In the genomic region with DNA sequence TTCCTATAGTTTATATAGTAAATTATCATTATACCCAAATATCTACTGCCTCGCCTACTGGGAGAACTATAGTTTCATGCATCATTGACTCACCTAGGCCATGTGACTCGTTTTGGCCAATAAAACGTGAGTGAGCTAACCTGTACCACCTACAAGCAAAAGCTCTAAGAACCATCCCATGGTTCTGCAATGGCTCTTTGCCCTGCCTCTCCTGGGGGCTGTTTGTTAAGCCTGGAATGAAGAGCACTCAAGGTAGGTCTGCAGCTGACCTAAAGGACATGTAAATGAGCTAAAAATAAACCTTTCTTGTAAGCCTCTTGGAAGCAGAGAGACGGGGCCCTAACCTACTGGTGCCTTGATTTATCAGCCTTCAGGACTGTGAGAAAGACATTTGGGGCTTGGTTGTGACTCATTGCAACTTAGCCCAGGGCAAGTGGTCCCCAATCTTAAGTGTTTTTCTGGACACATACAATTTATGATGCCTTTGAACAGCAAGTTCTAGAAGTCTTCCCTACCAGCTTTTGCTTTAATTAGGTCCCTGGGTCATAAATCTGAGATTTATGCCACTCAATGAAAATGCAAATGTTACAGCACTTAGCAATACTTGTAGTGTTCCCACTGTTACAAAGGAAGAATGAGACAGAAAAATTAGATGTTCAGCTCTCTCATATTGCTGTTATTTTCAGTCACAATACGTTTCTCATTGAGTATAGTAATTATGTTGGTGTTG, we compare ENCODE assay signal across 14 cellular contexts.
DNase-seq lines count a peak whose midpoint lies in the region; ATAC-seq and TF ChIP-seq lines count a peak whose summit lies in the region.
"Had no signal": no experiment of that assay in that cellular context is flagged by ENCODE, and none has a peak within 500 bp of the region (broad histone marks: within the 10 kb centered on the region; RNA-seq: fewer than 3 reads in every experiment).

No MANE protein-coding gene starts in this region.

- H3K4me1 ChIP-seq in HEK293 (ENCODE audit: control insufficient read depth, insufficient read depth, low read length) (no peaks in the 10 kb centered on the region), psoas muscle (peaks cover 38% of the 10 kb centered on the region), neuronal stem cell (ENCODE audit: control insufficient read depth in 2 of 2, insufficient read depth in 1 of 2, low read depth in 1 of 2, low read length in 2 of 2) (no peaks in the 10 kb centered on the region)

- no peak overlapping the region for H4K8ac ChIP-seq in neuronal stem cell (ENCODE audit: low read depth, low read length)

- no peaks in the 10 kb centered on the region for H3K79me1 ChIP-seq in neuronal stem cell (ENCODE audit: low read depth, low read length)

- no peak overlapping the region for H4K91ac ChIP-seq in neuronal stem cell (ENCODE audit: low read depth, low read length, poor library complexity)

- no peak overlapping the region for H3K9ac ChIP-seq in neuronal stem cell (ENCODE audit: low read depth, low read length, poor library complexity)

- H3K4ac ChIP-seq in neuronal stem cell (ENCODE audit: low read length) = no peak overlapping the region

- no peak overlapping the region for H3K14ac ChIP-seq in neuronal stem cell (ENCODE audit: low read length)

- no peaks in the 10 kb centered on the region for H3K27me3 ChIP-seq in psoas muscle (ENCODE audit: insufficient read depth in 3 of 3, low read length in 2 of 3)
- H3K27me3 ChIP-seq in neuronal stem cell (ENCODE audit: control insufficient read depth in 3 of 3, insufficient read depth in 3 of 3, low read depth in 1 of 3, low read length in 3 of 3) = no peaks in the 10 kb centered on the region

- TF ChIP-seq CTCF in HEK293 (tag by site-specific recombination; IDR thresholded peaks at IDR 0.05) = no peak
- no peak for TF ChIP-seq CTCF in WTC11 (IDR thresholded peaks at IDR 0.05)
- TF ChIP-seq CTCF in psoas muscle (IDR thresholded peaks at IDR 0.05) = no peak
- no peak for TF ChIP-seq CTCF in endothelial cell (IDR thresholded peaks at IDR 0.05; ENCODE audit: unreplicated experiment)

- intact Hi-C loops in psoas muscle (cut with DNase I) = loop anchor here in 1 of 2 donors (10.0 kb wide), 1 partner anchor 167 kb away; no protein-coding TSS in a partner anchor

- H3K9me3 Mint-ChIP-seq in WTC11 (no peaks in the 10 kb centered on the region), endothelial cell (ENCODE audit: unreplicated experiment) (no peaks in the 10 kb centered on the region)
- H3K9me3 Mint-ChIP-seq: CD4-positive, alpha-beta memory T cell; IgD-negative memory B cell had no signal

- ATAC-seq in WTC11 = no peak; the same call in 1 of the 2 replicates
- peak in 2 of 4 donors; percentile 30 to 34 for ATAC-seq in psoas muscle

- H2BK15ac ChIP-seq in neuronal stem cell (ENCODE audit: low read length) = no peak overlapping the region

- H3K36me3 ChIP-seq in HEK293 (ENCODE audit: control insufficient read depth in 2 of 2, insufficient read depth in 1 of 2, low read length in 2 of 2) = no peaks in the 10 kb centered on the region
- peaks cover 0 to 16% of the 10 kb centered on the region in 2 donors for H3K36me3 ChIP-seq in psoas muscle (ENCODE audit: insufficient read depth in 1 of 2, low read depth in 1 of 2)
- no peaks in the 10 kb centered on the region for H3K36me3 ChIP-seq in neuronal stem cell (replicated peaks in 1 of 2; ENCODE audit: control insufficient read depth in 2 of 2, insufficient read depth in 2 of 2, low read length in 2 of 2)

- H3K27ac Mint-ChIP-seq in WTC11 (no peak overlapping the region), endothelial cell (ENCODE audit: unreplicated experiment) (no peak overlapping the region)
- H3K27ac Mint-ChIP-seq: B cell; CD4-positive, alpha-beta memory T cell; IgD-negative memory B cell had no signal

- DNase-seq in EH (ENCODE audit: low read depth) = peak; percentile 2
- DNase-seq in WTC11 (ENCODE audit: low spot score) = no peak
- no peak for DNase-seq in psoas muscle
- no peak for DNase-seq in NCI-H526 (lab: John Stamatoyannopoulos, UW)
- DNase-seq in endothelial cell (ENCODE audit: low spot score) = no peak
- no peak for DNase-seq in neuronal stem cell (ENCODE audit: low spot score)
- DNase-seq: CD4-positive, alpha-beta memory T cell; H7; NCI-H1694; NCI-H2171; PC-9 had no signal

- H2AFZ ChIP-seq in neuronal stem cell (ENCODE audit: low read length) = no peak overlapping the region
- H2AFZ ChIP-seq: PC-9 had no signal

- H3K4me3 Mint-ChIP-seq in WTC11 (no peak overlapping the region), endothelial cell (ENCODE audit: unreplicated experiment) (no peak overlapping the region)
- H3K4me3 Mint-ChIP-seq: B cell; CD4-positive, alpha-beta memory T cell; IgD-negative memory B cell had no signal

- H3K36me3 Mint-ChIP-seq in WTC11 = no peaks in the 10 kb centered on the region
- H3K36me3 Mint-ChIP-seq in endothelial cell (ENCODE audit: low read depth, unreplicated experiment) = no peaks in the 10 kb centered on the region
- H3K36me3 Mint-ChIP-seq: CD4-positive, alpha-beta memory T cell had no signal

- H2BK120ac ChIP-seq in neuronal stem cell (ENCODE audit: low read depth, low read length) = no peak overlapping the region

- H3K4me2 ChIP-seq in neuronal stem cell (ENCODE audit: insufficient read depth, low read length, poor library complexity, severe bottlenecking) = no peak overlapping the region
- H3K4me2 ChIP-seq: PC-9 had no signal

- H3K4me1 Mint-ChIP-seq in WTC11 = peaks cover 9% of the 10 kb centered on the region
- H3K4me1 Mint-ChIP-seq in endothelial cell (ENCODE audit: unreplicated experiment) = peaks cover 9% of the 10 kb centered on the region
- H3K4me1 Mint-ChIP-seq: B cell; CD4-positive, alpha-beta memory T cell; IgD-negative memory B cell had no signal

- no peaks in the 10 kb centered on the region for H3K9me3 ChIP-seq in HEK293 (ENCODE audit: control insufficient read depth, insufficient read depth, low read depth, low read length)
- H3K9me3 ChIP-seq in psoas muscle = no peaks in the 10 kb centered on the region
- no peaks in the 10 kb centered on the region for H3K9me3 ChIP-seq in neuronal stem cell (replicated peaks in 1 of 2; ENCODE audit: control insufficient read depth in 2 of 2, insufficient read depth in 1 of 2, low read depth in 1 of 2, low read length in 2 of 2)

- POLR2A ChIA-PET in HEK293 (lab: Yijun Ruan, JAX) = no interaction called here
- POLR2A ChIA-PET in WTC11 (lab: Charles Lee) = interaction anchor here (0.6 kb wide), 1 partner anchor 422 kb away, joined by 3 read pairs; no protein-coding TSS in a partner anchor

- H3K27me3 Mint-ChIP-seq in WTC11 (ENCODE audit: low read depth) (no peaks in the 10 kb centered on the region), endothelial cell (ENCODE audit: unreplicated experiment) (no peaks in the 10 kb centered on the region)

- H2BK5ac ChIP-seq in neuronal stem cell (ENCODE audit: low read length) = no peak overlapping the region

- no peak overlapping the region for H3K4me3 ChIP-seq in HEK293 (ENCODE audit: low read depth, low read length)
- H3K4me3 ChIP-seq in psoas muscle = no peak overlapping the region
- no peak overlapping the region for H3K4me3 ChIP-seq in neuronal stem cell (ENCODE audit: low read length in 2 of 2)
- H3K4me3 ChIP-seq: PC-9 had no signal

- H2AK5ac ChIP-seq in neuronal stem cell (ENCODE audit: low read depth, low read length) = no peak overlapping the region

- 69 to 79% (median 76%) methylated on average over 5 of the region's 5 CpGs for WGBS in psoas muscle, 3 donors
- no CpG with 5 or more reads among the region's 5 CpGs for WGBS in neuronal stem cell (ENCODE audit: extremely low coverage in 2 of 2, insufficient read length in 2 of 2, insufficient replicate concordance in 1 of 2), 2 donors

- no peak overlapping the region for H3K18ac ChIP-seq in neuronal stem cell (ENCODE audit: low read length)

- H3K23ac ChIP-seq in neuronal stem cell (ENCODE audit: low read depth, low read length, poor library complexity) = no peak overlapping the region

- CTCF ChIA-PET in HEK293 (lab: Yijun Ruan, JAX) = interaction anchor here (0.8 kb wide), 1 partner anchor 95 kb away, joined by 4 read pairs; no protein-coding TSS in a partner anchor
- CTCF ChIA-PET in WTC11 (lab: Charles Lee) = interaction anchor here (1.0 kb wide), 1 partner anchor 113 kb away, joined by 4 read pairs; no protein-coding TSS in a partner anchor

- H3K27ac ChIP-seq in HEK293 (ENCODE audit: extremely low read depth, low read depth, low read length) = no peak overlapping the region
- H3K27ac ChIP-seq in psoas muscle = peak overlapping the region; percentile 47
- H3K27ac ChIP-seq in neuronal stem cell (replicated peaks; ENCODE audit: low read length) = no peak overlapping the region
- H3K27ac ChIP-seq: PC-9 had no signal

- H2BK12ac ChIP-seq in neuronal stem cell (ENCODE audit: low read length) = no peak overlapping the region

TF ChIP-seq in HEK293, 187 proteins besides CTCF, POLR2A, EP300 and RAD21 (continues in another document):
- TF ChIP-seq ZSCAN30 (tag by site-specific recombination; IDR thresholded peaks at IDR 0.05) (no peak), OSR2 (tag by site-specific recombination; IDR thresholded peaks at IDR 0.05) (peak; percentile 65), ZEB2 (tag by site-specific recombination; IDR thresholded peaks at IDR 0.05) (no peak), ZNF660 (tag by site-specific recombination; IDR thresholded peaks at IDR 0.05) (no peak)

TF ChIP-seq in WTC11, 78 proteins besides CTCF, POLR2A, EP300 and RAD21:
- peak; percentile 58 for TF ChIP-seq NFYB (CRISPR knock-in tag; conservative IDR thresholded peaks at IDR 0.05; ENCODE audit: low read depth)
- TF ChIP-seq, protein P1, sequence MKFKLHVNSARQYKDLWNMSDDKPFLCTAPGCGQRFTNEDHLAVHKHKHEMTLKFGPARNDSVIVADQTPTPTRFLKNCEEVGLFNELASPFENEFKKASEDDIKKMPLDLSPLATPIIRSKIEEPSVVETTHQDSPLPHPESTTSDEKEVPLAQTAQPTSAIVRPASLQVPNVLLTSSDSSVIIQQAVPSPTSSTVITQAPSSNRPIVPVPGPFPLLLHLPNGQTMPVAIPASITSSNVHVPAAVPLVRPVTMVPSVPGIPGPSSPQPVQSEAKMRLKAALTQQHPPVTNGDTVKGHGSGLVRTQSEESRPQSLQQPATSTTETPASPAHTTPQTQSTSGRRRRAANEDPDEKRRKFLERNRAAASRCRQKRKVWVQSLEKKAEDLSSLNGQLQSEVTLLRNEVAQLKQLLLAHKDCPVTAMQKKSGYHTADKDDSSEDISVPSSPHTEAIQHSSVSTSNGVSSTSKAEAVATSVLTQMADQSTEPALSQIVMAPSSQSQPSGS (CRISPR knock-in tag; IDR thresholded peaks at IDR 0.05; ENCODE audit: borderline replicate concordance, low read depth) = no peak
- TF ChIP-seq, protein P2, sequence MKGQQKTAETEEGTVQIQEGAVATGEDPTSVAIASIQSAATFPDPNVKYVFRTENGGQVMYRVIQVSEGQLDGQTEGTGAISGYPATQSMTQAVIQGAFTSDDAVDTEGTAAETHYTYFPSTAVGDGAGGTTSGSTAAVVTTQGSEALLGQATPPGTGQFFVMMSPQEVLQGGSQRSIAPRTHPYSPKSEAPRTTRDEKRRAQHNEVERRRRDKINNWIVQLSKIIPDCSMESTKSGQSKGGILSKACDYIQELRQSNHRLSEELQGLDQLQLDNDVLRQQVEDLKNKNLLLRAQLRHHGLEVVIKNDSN (CRISPR knock-in tag; IDR thresholded peaks at IDR 0.05) = no peak
